Comparison of ENCODE assay signal across 12 cellular contexts in the genomic region with DNA sequence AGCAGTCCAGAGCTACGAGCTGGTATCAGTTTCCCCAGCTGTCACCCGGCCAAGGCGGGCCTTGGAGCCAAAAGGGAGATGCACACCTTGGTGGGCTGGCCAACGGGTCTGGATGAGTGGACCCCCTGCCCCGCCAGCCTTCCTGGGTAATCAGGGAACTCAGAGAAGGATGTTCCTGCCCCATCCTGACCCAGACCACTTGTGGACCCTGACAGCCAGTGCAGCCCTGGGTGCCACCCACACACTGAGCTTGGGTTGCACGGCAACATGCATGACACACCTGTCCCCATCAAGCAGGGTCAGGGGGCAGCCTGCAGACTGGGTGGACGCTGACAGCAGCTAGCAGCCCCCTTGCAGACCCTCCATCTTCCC. TPM values are rescaled to one million over a fixed set of nuclear protein-coding genes. Genes with fewer than 3 reads are reported as not detected.
A peak's percentile ranks its signal among the peaks of the same experiment; 100 is the strongest.
DNase-seq lines count a peak whose midpoint lies in the region; TF ChIP-seq lines count a peak whose summit lies in the region.
"Had no signal": no experiment of that assay in that cellular context is flagged by ENCODE, and none has a peak within 500 bp of the region (broad histone marks: within the 10 kb centered on the region; RNA-seq: fewer than 3 reads in every experiment).

No MANE protein-coding gene starts in this region.

- H3K4me3 ChIP-seq in CD8-positive, alpha-beta memory T cell (ENCODE audit: low read length): peak overlapping the region; percentile 25
- H3K4me3 ChIP-seq in coronary artery: peak overlapping the region; percentile 64
- no peak overlapping the region for H3K4me3 ChIP-seq in MG63

- peaks cover 26% of the 10 kb centered on the region for H3K27me3 ChIP-seq in CD8-positive, alpha-beta memory T cell (ENCODE audit: insufficient read depth, low read length, poor library complexity, severe bottlenecking)
- peaks cover 28% of the 10 kb centered on the region for H3K27me3 ChIP-seq in MG63

- peaks cover 23 to 47% (median 25%) of the 10 kb centered on the region in 3 donors for H3K4me1 Mint-ChIP-seq in CD8-positive, alpha-beta memory T cell
- H3K4me1 Mint-ChIP-seq in IgD-negative memory B cell (peaks cover 20 to 33% (median 23%) of the 10 kb centered on the region in 3 donors), neural crest cell (peaks cover 30% of the 10 kb centered on the region)

- peaks cover 33 to 38% of the 10 kb centered on the region in 2 donors for H3K27me3 Mint-ChIP-seq in CD8-positive, alpha-beta memory T cell
- H3K27me3 Mint-ChIP-seq in IgD-negative memory B cell: peaks cover 35% of the 10 kb centered on the region
- peaks cover 72% of the 10 kb centered on the region for H3K27me3 Mint-ChIP-seq in neural crest cell (ENCODE audit: low read depth)

- H3K27ac Mint-ChIP-seq in CD8-positive, alpha-beta memory T cell: peak overlapping the region in 2 of 8 donors; percentile 6 to 94
- H3K27ac Mint-ChIP-seq in IgD-negative memory B cell (peak overlapping the region in 2 of 3 donors; percentile 85 to 95), neural crest cell (ENCODE audit: unreplicated experiment) (no peak overlapping the region)

- CTCF ChIA-PET in CD8-positive, alpha-beta memory T cell (lab: Charles Lee): no interaction called here

- POLR2A ChIA-PET in CD8-positive, alpha-beta memory T cell (lab: Charles Lee): no interaction called here

- H3K4me1 ChIP-seq in CD8-positive, alpha-beta memory T cell (ENCODE audit: insufficient read depth, low read length): peaks cover 34% of the 10 kb centered on the region

- TF ChIP-seq CTCF in coronary artery (IDR thresholded peaks at IDR 0.05): no peak
- TF ChIP-seq CTCF in neural crest cell (conservative IDR thresholded peaks at IDR 0.05): no peak

- peaks cover 0 to 11% (median 0%) of the 10 kb centered on the region in 3 donors for H3K36me3 Mint-ChIP-seq in CD8-positive, alpha-beta memory T cell
- H3K36me3 Mint-ChIP-seq in IgD-negative memory B cell (no peaks in the 10 kb centered on the region), neural crest cell (ENCODE audit: low read depth) (no peaks in the 10 kb centered on the region)

- H3K27ac ChIP-seq in CD8-positive, alpha-beta memory T cell (ENCODE audit: low read depth, low read length): no peak overlapping the region
- no peak overlapping the region for H3K27ac ChIP-seq in coronary artery

- peaks cover 5% of the 10 kb centered on the region for H3K36me3 ChIP-seq in CD8-positive, alpha-beta memory T cell (ENCODE audit: insufficient read depth, low read length)
- H3K36me3 ChIP-seq in MG63: peaks cover 11% of the 10 kb centered on the region

- no peak for DNase-seq in CD8-positive, alpha-beta memory T cell
- peak; percentile 75 for DNase-seq in coronary artery (ENCODE audit: low spot score)
- no peak for DNase-seq in neural crest cell (ENCODE audit: low read depth, low spot score)
- no peak for DNase-seq in stimulated activated CD4-positive, alpha-beta T cell treated with anti-CD3 and anti-CD28 coated beads, Interleukin-1b, Interleukin-23, amount 100 ng/mL, for 48 hours
- no peak for DNase-seq in MG63
- no peak for DNase-seq in iPS-NIHi7 (ENCODE audit: extremely low spot score)
- DNase-seq in glomerular visceral epithelial cell (ENCODE audit: extremely low spot score): no peak
- DNase-seq: activated CD4-positive, alpha-beta T cell treated with anti-CD3 and anti-CD28 coated beads, Interleukin-2, amount 50 U/mL, for 48 hours; NCI-H1417; nucleus accumbens had no signal

- H3K4me3 Mint-ChIP-seq in CD8-positive, alpha-beta memory T cell: peak overlapping the region; percentile 92 to 95 (median 94)
- peak overlapping the region; percentile 77 to 93 (median 88) for H3K4me3 Mint-ChIP-seq in IgD-negative memory B cell
- peak overlapping the region; percentile 95 for H3K4me3 Mint-ChIP-seq in neural crest cell

- no peaks in the 10 kb centered on the region for H3K9me3 ChIP-seq in CD8-positive, alpha-beta memory T cell (ENCODE audit: low read length)
- no peaks in the 10 kb centered on the region for H3K9me3 ChIP-seq in MG63

- no peaks in the 10 kb centered on the region for H3K9me3 Mint-ChIP-seq in CD8-positive, alpha-beta memory T cell
- H3K9me3 Mint-ChIP-seq in IgD-negative memory B cell: no peaks in the 10 kb centered on the region
- H3K9me3 Mint-ChIP-seq in neural crest cell: no peaks in the 10 kb centered on the region
- H3K9me3 Mint-ChIP-seq: dendritic cell treated with granulocyte-macrophage colony-stimulating factor and Interleukin-4, amounts not matched to agents 40 ng/mL and 50 ng/mL, for 4 days had no signal

RNA-seq across cellular contexts. Expression of a gene that starts 8.6 kb away (rescaled TPM):
- total RNA-seq in CD8-positive, alpha-beta memory T cell: 10 to 100 TPM; 42.4 to 44.7 TPM
- polyA plus RNA-seq in CD8-positive, alpha-beta memory T cell: 69.9 TPM
- 113 TPM for polyA plus RNA-seq in IgD-negative memory B cell
- 172 and 173 TPM in 2 replicates for total RNA-seq in neural crest cell
- total RNA-seq in MG63 (2014; rRNA removed; shearing (Covaris generic); ENCODE audit: low replicate concordance): 44.7 and 55.9 TPM in 2 replicates

RNA-seq across cellular contexts. Expression of a gene that starts 19.8 kb away (rescaled TPM):
- total RNA-seq in CD8-positive, alpha-beta memory T cell: not detected
- not detected for polyA plus RNA-seq in CD8-positive, alpha-beta memory T cell
- polyA plus RNA-seq in IgD-negative memory B cell: not detected
- total RNA-seq in neural crest cell: not detected in 2 replicates
- not detected in 2 replicates for total RNA-seq in MG63 (2014; rRNA removed; shearing (Covaris generic); ENCODE audit: low replicate concordance)

RNA-seq across cellular contexts. Expression of a gene that starts 25.5 kb away (rescaled TPM):
- total RNA-seq in CD8-positive, alpha-beta memory T cell: 10 to 100 TPM; 18.7 to 19.6 TPM
- 9.3 TPM for polyA plus RNA-seq in CD8-positive, alpha-beta memory T cell
- 12.5 TPM for polyA plus RNA-seq in IgD-negative memory B cell
- 22.7 and 23.5 TPM in 2 replicates for total RNA-seq in neural crest cell
- 19.0 and 19.5 TPM in 2 replicates for total RNA-seq in MG63 (2014; rRNA removed; shearing (Covaris generic); ENCODE audit: low replicate concordance)

RNA-seq across cellular contexts. Expression of a gene that starts 38.8 kb away (rescaled TPM):
- not detected for total RNA-seq in CD8-positive, alpha-beta memory T cell
- not detected for polyA plus RNA-seq in CD8-positive, alpha-beta memory T cell
- not detected for polyA plus RNA-seq in IgD-negative memory B cell
- not detected in 2 replicates for total RNA-seq in neural crest cell
- total RNA-seq in MG63 (2014; rRNA removed; shearing (Covaris generic); ENCODE audit: low replicate concordance): not detected in 2 replicates

RNA-seq across cellular contexts. Expression of a gene that starts 47.7 kb away (rescaled TPM):
- 10 to 100 TPM; 26.9 to 28.4 TPM for total RNA-seq in CD8-positive, alpha-beta memory T cell
- 51.7 TPM for polyA plus RNA-seq in CD8-positive, alpha-beta memory T cell
- polyA plus RNA-seq in IgD-negative memory B cell: 29.1 TPM
- 83.6 and 91.6 TPM in 2 replicates for total RNA-seq in neural crest cell
- total RNA-seq in MG63 (2014; rRNA removed; shearing (Covaris generic); ENCODE audit: low replicate concordance): 17.8 and 26.5 TPM in 2 replicates
